Comparison of ENCODE assay signal across 8 cellular contexts in genomic region chr16:71412270-71413160, GRCh38. TPM values are rescaled to one million over a fixed set of nuclear protein-coding genes. Genes with fewer than 3 reads are reported as not detected.
A peak's percentile ranks its signal among the peaks of the same experiment; 100 is the strongest.
DNase-seq lines count a peak whose midpoint lies in the region; ATAC-seq and TF ChIP-seq lines count a peak whose summit lies in the region.

No MANE protein-coding gene starts in this region.

- H3K4me3 Mint-ChIP-seq in naive B cell = peak overlapping the region in 1 of 8 donors; percentile 55
- no peak overlapping the region for H3K4me3 Mint-ChIP-seq in stimulated activated memory B cell treated with anti-CD40 and anti-IgM and Interleukin-4, amounts not matched to agents 10 μg/mL and 1 μg/mL and 100 μg/mL, for 72 hours

- H3K9me3 ChIP-seq in HUES6 (ENCODE audit: control insufficient read depth, insufficient read depth, low read depth, low read length) = no peaks in the 10 kb centered on the region
- H3K9me3 ChIP-seq in OCI-LY7 (ENCODE audit: low read length) = no peaks in the 10 kb centered on the region

- H3K27me3 ChIP-seq in HUES6 (ENCODE audit: control insufficient read depth, insufficient read depth, low read length) = peaks cover 9% of the 10 kb centered on the region; the same call in 1 of the 2 replicates

- H3K27ac ChIP-seq in HUES6 (ENCODE audit: low read depth, low read length) (no peak overlapping the region), OCI-LY7 (ENCODE audit: low read depth, low read length, poor library complexity, severe bottlenecking) (no peak overlapping the region)

- H3K36me3 Mint-ChIP-seq in naive B cell = no peaks in the 10 kb centered on the region
- H3K36me3 Mint-ChIP-seq in stimulated activated memory B cell treated with anti-CD40 and anti-IgM and Interleukin-4, amounts not matched to agents 10 μg/mL and 1 μg/mL and 100 μg/mL, for 72 hours = no peaks in the 10 kb centered on the region

- peaks cover 5% of the 10 kb centered on the region; the same call in 1 of the 2 replicates for H3K4me1 ChIP-seq in HUES6 (ENCODE audit: control insufficient read depth, insufficient read depth, low read length)
- no peaks in the 10 kb centered on the region for H3K4me1 ChIP-seq in OCI-LY7 (ENCODE audit: insufficient read depth, low read length, poor library complexity, severe bottlenecking)

- BruUV-seq in OCI-LY7 (replicated peaks; lab: Mats Ljungman, UMichigan) = no TSS peak

- peaks cover 27 to 65% (median 59%) of the 10 kb centered on the region in 3 donors for H3K27me3 Mint-ChIP-seq in naive B cell
- peaks cover 68% of the 10 kb centered on the region for H3K27me3 Mint-ChIP-seq in stimulated activated memory B cell treated with anti-CD40 and anti-IgM and Interleukin-4, amounts not matched to agents 10 μg/mL and 1 μg/mL and 100 μg/mL, for 72 hours

- CTCF ChIA-PET in OCI-LY7 (lab: Charles Lee; ENCODE audit: unreplicated experiment) = interaction anchor here (0.6 kb wide), 1 partner anchor 198 kb away, joined by 3 read pairs; no protein-coding TSS in a partner anchor

- no peak overlapping the region for H3K27ac Mint-ChIP-seq in naive B cell
- no peak overlapping the region for H3K27ac Mint-ChIP-seq in stimulated activated memory B cell treated with anti-CD40 and anti-IgM and Interleukin-4, amounts not matched to agents 10 μg/mL and 1 μg/mL and 100 μg/mL, for 72 hours

- H3K36me3 ChIP-seq in HUES6 (ENCODE audit: control insufficient read depth, insufficient read depth, low read length) (no peaks in the 10 kb centered on the region), OCI-LY7 (ENCODE audit: insufficient read depth, low read length) (no peaks in the 10 kb centered on the region)

- no peak overlapping the region for H2AFZ ChIP-seq in OCI-LY7 (ENCODE audit: low read length)

- DNase-seq in OCI-LY7 (ENCODE audit: low spot score) (peak; percentile 77), activated T-cell treated with anti-CD3 and anti-CD28 coated beads for 48 hours (ENCODE audit: low read depth) (peak; percentile 49), fibroblast of gingiva (ENCODE audit: low read depth) (peak; percentile 43), naive B cell (peak; percentile 55)

- H3K79me2 ChIP-seq in OCI-LY7 (ENCODE audit: insufficient read depth, low read depth, low read length) = no peaks in the 10 kb centered on the region

- POLR2A ChIA-PET in OCI-LY7 (lab: Charles Lee) = interaction anchor here (0.6 kb wide), 1 partner anchor 117 kb away, joined by 10 read pairs; no protein-coding TSS in a partner anchor

- peaks cover 9 to 19% (median 16%) of the 10 kb centered on the region in 3 donors for H3K4me1 Mint-ChIP-seq in naive B cell
- H3K4me1 Mint-ChIP-seq in stimulated activated memory B cell treated with anti-CD40 and anti-IgM and Interleukin-4, amounts not matched to agents 10 μg/mL and 1 μg/mL and 100 μg/mL, for 72 hours = peaks cover 11% of the 10 kb centered on the region

- peak overlapping the region; percentile 15 for H3K9ac ChIP-seq in HUES6 (ENCODE audit: low read length)

- ATAC-seq in naive B cell (ENCODE audit: low read depth in 2 of 2) (peak; percentile 58 to 84), GM18498 (IDR thresholded peaks at IDR 0.05; ENCODE audit: unreplicated experiment) (no peak)
- ATAC-seq in stimulated activated memory B cell treated with anti-CD40 and anti-IgM and Interleukin-4, amounts not matched to agents 10 μg/mL and 1 μg/mL and 100 μg/mL, for 72 hours = peak; percentile 61

- H3K4me3 ChIP-seq in HUES6 (ENCODE audit: low read depth, low read length) = peak overlapping the region; percentile 63
- H3K4me3 ChIP-seq in OCI-LY7 (ENCODE audit: low read depth, low read length, poor library complexity, severe bottlenecking) = no peak overlapping the region

- H4K20me1 ChIP-seq in OCI-LY7 (ENCODE audit: insufficient read depth, low read length) = no peaks in the 10 kb centered on the region

- peak overlapping the region; percentile 48 for H3K4me2 ChIP-seq in OCI-LY7 (ENCODE audit: low read length)

- H3K9me2 ChIP-seq in OCI-LY7 (ENCODE audit: insufficient read depth, low read length) = no peaks in the 10 kb centered on the region

- no peaks in the 10 kb centered on the region for H3K9me3 Mint-ChIP-seq in naive B cell
- H3K9me3 Mint-ChIP-seq in stimulated activated memory B cell treated with anti-CD40 and anti-IgM and Interleukin-4, amounts not matched to agents 10 μg/mL and 1 μg/mL and 100 μg/mL, for 72 hours = no peaks in the 10 kb centered on the region

- TF ChIP-seq CTCF in GM12872 (IDR thresholded peaks at IDR 0.05; ENCODE audit: insufficient read depth, low read depth, low read length) = peak; percentile 85
- TF ChIP-seq CTCF in OCI-LY7 (conservative IDR thresholded peaks at IDR 0.05; ENCODE audit: low read length) = peak; percentile 95; the same call in 1 of the 2 replicates

- intact Hi-C loops in OCI-LY7 (cut with micrococcal nuclease; ENCODE audit: unreplicated experiment) = loop anchor here (1.0 kb wide), 3 partner anchors 87 to 199 kb away; no protein-coding TSS in a partner anchor

RNA-seq across cellular contexts. Expression of gene TLE7, which starts 29.3 kb away (rescaled TPM):
- not detected in 2 replicates for total RNA-seq in OCI-LY7 (2014; rRNA removed; shearing (Covaris generic))
- total RNA-seq in OCI-LY7 (2022) = not detected in 2 replicates
- not detected for polyA plus RNA-seq in naive B cell (ENCODE audit: low read depth in 6 of 6)

RNA-seq across cellular contexts. Expression of gene ZNF23, which starts 49.5 kb away (rescaled TPM):
- 6.2 and 7.4 TPM in 2 replicates for total RNA-seq in OCI-LY7 (2014; rRNA removed; shearing (Covaris generic))
- total RNA-seq in OCI-LY7 (2022) = 11.3 and 11.8 TPM in 2 replicates
- polyA plus RNA-seq in naive B cell (ENCODE audit: low read depth in 6 of 6) = 10 to 100 TPM in 2 of 6 donors, 1 to 10 TPM in 4; 4.3 to 12.1 (median 7.3) TPM

RNA-seq across cellular contexts. Expression of gene CALB2, which starts 54.0 kb away (rescaled TPM):
- total RNA-seq in OCI-LY7 (2014; rRNA removed; shearing (Covaris generic)) = not detected in 2 replicates
- total RNA-seq in OCI-LY7 (2022) = not detected in 2 replicates
- not detected for polyA plus RNA-seq in naive B cell (ENCODE audit: low read depth in 6 of 6)
